7 cellular contexts compared by ENCODE assay signal in the genomic region with DNA sequence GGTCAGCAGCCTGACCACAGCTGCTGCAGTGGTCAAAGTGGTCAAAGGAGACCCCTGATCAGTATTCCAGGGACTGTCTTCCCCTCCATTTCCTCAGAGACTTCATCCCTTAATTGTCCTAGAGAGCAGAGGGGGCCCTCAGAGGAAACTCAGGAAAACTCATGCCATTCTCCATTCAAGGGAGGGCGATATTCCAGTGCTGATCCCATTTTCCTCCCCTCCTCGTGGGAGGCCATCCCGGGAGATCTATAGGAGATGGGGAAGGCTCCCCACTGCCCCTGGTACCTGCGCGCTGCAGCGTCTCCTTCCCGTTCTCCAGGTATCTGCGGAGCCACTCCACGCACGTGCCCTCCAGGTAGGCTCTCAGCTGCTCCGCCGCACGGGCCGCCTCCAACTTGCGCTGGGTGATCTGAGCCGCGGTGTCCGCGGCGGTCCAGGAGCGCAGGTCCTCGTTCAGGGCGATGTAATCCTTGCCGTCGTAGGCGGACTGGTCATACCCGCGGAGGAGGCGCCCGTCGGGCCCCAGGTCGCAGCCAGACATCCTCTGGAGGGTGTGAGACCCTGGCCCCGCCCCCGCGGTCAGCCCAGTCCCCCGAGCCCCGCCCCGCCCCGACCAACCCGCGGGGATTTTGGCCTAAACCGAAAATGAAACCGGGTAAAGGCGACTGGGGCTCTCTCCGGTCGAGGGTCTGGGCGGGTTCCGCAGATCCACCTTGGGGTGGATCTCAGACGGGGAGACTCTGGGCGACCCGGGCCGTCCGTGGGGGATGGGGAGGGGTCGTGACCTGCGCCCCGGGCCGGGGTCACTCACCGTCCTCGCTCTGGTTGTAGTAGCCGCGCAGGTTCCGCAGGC. TPM values are rescaled to one million over a fixed set of nuclear protein-coding genes. Genes with fewer than 3 reads are reported as not detected.
DNase-seq lines count a peak whose midpoint lies in the region; ATAC-seq and TF ChIP-seq lines count a peak whose summit lies in the region.

No MANE protein-coding gene starts in this region.

- ATAC-seq in GM18511 (IDR thresholded peaks at IDR 0.05; ENCODE audit: unreplicated experiment) (peak; percentile 49), HG03342 (IDR thresholded peaks at IDR 0.05; ENCODE audit: unreplicated experiment) (peak; percentile 27), lung (ENCODE audit: insufficient read depth, low FRiP score) (peak; percentile 79)

- no peaks in the 10 kb centered on the region for H3K9me3 ChIP-seq in lung (ENCODE audit: control insufficient read depth in 2 of 2, insufficient read depth in 1 of 2, low read length in 1 of 2)

- peaks cover 0 to 1% of the 10 kb centered on the region in 2 donors for H3K4me1 ChIP-seq in lung (ENCODE audit: control insufficient read depth in 2 of 2, insufficient read depth in 2 of 2, low read length in 2 of 2)

- peak overlapping the region; percentile 74 to 96 for H3K27ac ChIP-seq in lung (ENCODE audit: low read depth in 1 of 2, low read length in 1 of 2)

- 4 to 12% methylated on average over 31 to 62 of the region's 62 CpGs for WGBS in lung, 2 donors

- DNase-seq in dermis blood vessel endothelial cell (peak; percentile 63), lung (ENCODE audit: low spot score) (peak; percentile 87), NCI-H524 (lab: John Stamatoyannopoulos, UW) (no peak)
- peak; percentile 43 for DNase-seq in stimulated activated CD8-positive, alpha-beta memory T cell treated with anti-CD3 and anti-CD28 coated beads, Interleukin-4, amount 100 ng/mL, for 24 hours (ENCODE audit: low read depth)

- H3K4me3 ChIP-seq in WI38 (ENCODE audit: low read depth, low read length), result peak overlapping the region; percentile 89
- peak overlapping the region; percentile 75 for H3K4me3 ChIP-seq in lung

- H3K36me3 ChIP-seq in lung (ENCODE audit: control insufficient read depth in 2 of 2, insufficient read depth in 2 of 2, low read length in 2 of 2), result peaks cover 0 to 16% of the 10 kb centered on the region in 2 donors

- H3K27me3 ChIP-seq in lung (ENCODE audit: control insufficient read depth, insufficient read depth), result no peaks in the 10 kb centered on the region

- TF ChIP-seq CTCF in WI38 (IDR thresholded peaks at IDR 0.05; ENCODE audit: low read depth, low read length), result no peak
- TF ChIP-seq CTCF in lung (IDR thresholded peaks at IDR 0.05; ENCODE audit: control extremely low read depth, extremely low read depth), result no peak

RNA-seq across cellular contexts. Expression of gene HLA-C, which starts 0.9 kb away (rescaled TPM):
- total RNA-seq in dermis blood vessel endothelial cell, result 519 and 909 TPM in 2 replicates
- total RNA-seq in lung, result 1,000 to 10,000 TPM in 1 of 2 donors, 100 to 1,000 TPM in 1; 125 to 1,234 TPM
- 1,000 to 10,000 TPM in 1 of 2 donors, 100 to 1,000 TPM in 1; 239 to 1,185 TPM for polyA plus RNA-seq in lung

Comparison
In these comparisons a context has a peak if more than half of its experiments do, and no peak if none do; other contexts are left out.
1. ATAC-seq: peak in every context shown above with its lines; median percentile 79 in lung; 49 in GM18511; 27 in HG03342.
2. DNase-seq: peak in dermis blood vessel endothelial cell (single experiment), lung (single experiment) and stimulated activated CD8-positive, alpha-beta memory T cell treated with anti-CD3 and anti-CD28 coated beads, Interleukin-4, amount 100 ng/mL, for 24 hours (single experiment); none in NCI-H524 (0 of 2).